In genomic region chr19:53808710-53809125, GRCh38 we compare ENCODE assay signal across 8 cellular contexts. TPM values are rescaled to one million over a fixed set of nuclear protein-coding genes. Genes with fewer than 3 reads are reported as not detected.
DNase-seq lines count a peak whose midpoint lies in the region; ATAC-seq and TF ChIP-seq lines count a peak whose summit lies in the region.

No MANE protein-coding gene starts in this region.

- ATAC-seq in body of pancreas (no peak), HG03442 (IDR thresholded peaks at IDR 0.05; ENCODE audit: unreplicated experiment) (no peak)

- no peaks in the 10 kb centered on the region for H3K27me3 Mint-ChIP-seq in mesothelial cell of epicardium (ENCODE audit: low read depth)

- H3K36me3 ChIP-seq in body of pancreas (replicated peaks in 1 of 2; ENCODE audit: insufficient read depth in 1 of 2, low read depth in 2 of 2) (no peaks in the 10 kb centered on the region), spleen (peaks cover 0 to 100% (median 0%) of the 10 kb centered on the region in 6 donors)

- peak; percentile 64 for DNase-seq in EH (ENCODE audit: low read depth)
- DNase-seq in MV-4-11 (lab: John Stamatoyannopoulos, UW) = peak; percentile 76
- no peak for DNase-seq in body of pancreas
- no peak for DNase-seq in mesothelial cell of epicardium (ENCODE audit: low spot score in 2 of 2, unreplicated experiment in 2 of 2)
- DNase-seq in D341Med (ENCODE audit: low spot score) = no peak
- DNase-seq in NK-92 treated with Interleukin-12 subunit alpha and Interleukin-12 subunit beta, amount 100 ng/mL, for 24 hours (lab: John Stamatoyannopoulos, UW) = no peak
- no peak for DNase-seq in spleen

- H3K27ac ChIP-seq in body of pancreas (no peak overlapping the region), spleen (no peak overlapping the region)

- H3K4me3 ChIP-seq in body of pancreas (no peak overlapping the region), spleen (no peak overlapping the region)

- H3K9me3 ChIP-seq in body of pancreas = no peaks in the 10 kb centered on the region
- H3K9me3 ChIP-seq in spleen = peaks cover 0 to 4% (median 0%) of the 10 kb centered on the region in 8 donors

- no peaks in the 10 kb centered on the region for H3K4me1 Mint-ChIP-seq in mesothelial cell of epicardium

- H3K36me3 Mint-ChIP-seq in mesothelial cell of epicardium = no peaks in the 10 kb centered on the region

- H3K4me1 ChIP-seq in body of pancreas (no peaks in the 10 kb centered on the region), spleen (no peaks in the 10 kb centered on the region)

- no peak overlapping the region for H3K4me3 Mint-ChIP-seq in mesothelial cell of epicardium

- WGBS in body of pancreas, 2 donors = 15 to 20% methylated on average over 5 of the region's 5 CpGs
- 29 to 34% (median 32%) methylated on average over 5 of the region's 5 CpGs for WGBS in spleen, 5 donors

- no peaks in the 10 kb centered on the region for H3K9me3 Mint-ChIP-seq in mesothelial cell of epicardium

- intact Hi-C loops in body of pancreas (cut with DNase I) = no loop called here
- intact Hi-C loops in spleen (cut with DNase I; ENCODE audit: low total_unique reads) = no loop called here

- H3K27ac Mint-ChIP-seq in mesothelial cell of epicardium = no peak overlapping the region

- TF ChIP-seq POLR2A in body of pancreas (IDR thresholded peaks at IDR 0.05) = no peak
- TF ChIP-seq POLR2A in spleen (IDR thresholded peaks at IDR 0.05) = no peak

- H3K27me3 ChIP-seq in body of pancreas (no peaks in the 10 kb centered on the region), spleen (replicated peaks in 1 of 7) (no peaks in the 10 kb centered on the region)

- peak in 4 of 7 experiments; percentile 15 to 38 (median 26) for TF ChIP-seq CTCF in body of pancreas (IDR thresholded peaks at IDR 0.05)
- TF ChIP-seq CTCF in mesothelial cell of epicardium (IDR thresholded peaks at IDR 0.05; ENCODE audit: unreplicated experiment) = peak; percentile 21
- peak in 2 of 11 experiments; percentile 24 to 30 for TF ChIP-seq CTCF in spleen (IDR thresholded peaks at IDR 0.05 in 8 of 11, conservative IDR thresholded peaks at IDR 0.05 in 3 of 11)

RNA-seq across cellular contexts. Expression of gene NLRP12, which starts 15.4 kb away (rescaled TPM):
- total RNA-seq in body of pancreas (under 1 TPM in 1 of 2 donors, not detected in 1; 0.26 TPM), mesothelial cell of epicardium (0.07 to 0.11 TPM in 2 of 3 replicates, not detected in the other), spleen (10 to 100 TPM in 5 of 7 donors, 1 to 10 TPM in 2; 6.9 to 29.8 (median 12.0) TPM)
- polyA plus RNA-seq in spleen = 1 to 10 TPM in 2 of 3 donors, under 1 TPM in 1; 0.24 to 2.2 (median 1.1) TPM

RNA-seq across cellular contexts. Expression of gene MYADM, which starts 59.0 kb away (rescaled TPM):
- total RNA-seq in body of pancreas = 10 to 100 TPM; 12.2 to 30.0 TPM
- 195 to 211 TPM (median 200 TPM) in 3 replicates for total RNA-seq in mesothelial cell of epicardium
- 100 to 1,000 TPM in 1 of 7 donors, 10 to 100 TPM in 6; 43.1 to 146 (median 57.7) TPM for total RNA-seq in spleen
- polyA plus RNA-seq in spleen = 10 to 100 TPM in 2 of 3 donors, 1 to 10 TPM in 1; 9.1 to 22.2 (median 12.1) TPM

Comparison
In these comparisons a context has a peak if more than half of its experiments do, and no peak if none do; other contexts are left out.
1. DNase-seq: peak in EH (single experiment) and MV-4-11 (single experiment); none in body of pancreas (0 of 4), mesothelial cell of epicardium (0 of 2), D341Med (single experiment), NK-92 treated with Interleukin-12 subunit alpha and Interleukin-12 subunit beta, amount 100 ng/mL, for 24 hours (single experiment) and spleen (single experiment).